33 cellular contexts compared by ENCODE assay signal in genomic region chr4:144733566-144733965, GRCh38.
"Had no signal": no experiment of that assay in that cellular context is flagged by ENCODE, and none has a peak within 500 bp of the region (broad histone marks: within the 10 kb centered on the region; RNA-seq: fewer than 3 reads in every experiment).

No MANE protein-coding gene starts in this region.

- H3K36me3 Mint-ChIP-seq: activated CD4-positive, alpha-beta memory T cell treated with anti-CD3 and anti-CD28 coated beads for 36 hours; activated naive CD4-positive, alpha-beta T cell treated with anti-CD3 and anti-CD28 coated beads, Interleukin-2, amount 50 U/mL, for 72 hours; activated naive CD8-positive, alpha-beta T cell treated with anti-CD3 and anti-CD28 coated beads for 36 hours had no signal

- DNase-seq: activated B cell treated with CpG ODN at 0.5 μM for 24 hours; activated CD4-positive, alpha-beta memory T cell treated with anti-CD3 and anti-CD28 coated beads for 36 hours; activated CD4-positive, alpha-beta T cell treated with anti-CD3 and anti-CD28 coated beads for 4 hours; activated CD4-positive, alpha-beta T cell treated with anti-CD3 and anti-CD28 coated beads, Interleukin-2, amount 10 ng/mL, durations not matched to agents 24 days and 14 days; activated CD4-positive, alpha-beta T cell treated with anti-CD3 and anti-CD28 coated beads, Interleukin-2, amount 50 U/mL, for 1 hour; activated CD4-positive, alpha-beta T cell treated with anti-CD3 and anti-CD28 coated beads, Interleukin-2, amount 50 U/mL, for 4 hours; activated CD4-positive, CD25-positive, alpha-beta regulatory T cell treated with anti-CD3 and anti-CD28 coated beads, Interleukin-2, amount 50 U/mL, for 72 hours; activated CD8-positive, alpha-beta memory T cell treated with anti-CD3 and anti-CD28 coated beads, Interleukin-2, amount 50 U/mL, for 4 hours; activated CD8-positive, alpha-beta T cell treated with anti-CD3 and anti-CD28 coated beads for 36 hours; activated effector memory CD4-positive, alpha-beta T cell treated with anti-CD3 and anti-CD28 coated beads, Interleukin-2, amount 50 U/mL, for 16 hours; activated gamma-delta T cell treated with Interleukin-2 at 50 U/mL for 16 hours; activated naive CD4-positive, alpha-beta T cell; activated naive CD4-positive, alpha-beta T cell treated with anti-CD3 and anti-CD28 coated beads for 36 hours; activated naive CD4-positive, alpha-beta T cell treated with anti-CD3 and anti-CD28 coated beads, Interleukin-2, amount 50 U/mL, for 16 hours; activated naive CD8-positive, alpha-beta T cell treated with anti-CD3 and anti-CD28 coated beads for 36 hours; activated T-cell treated with anti-CD3 and anti-CD28 coated beads for 4 hours; activated T-cell treated with anti-CD3 and anti-CD28 coated beads, Interleukin-2, amount 50 U/mL, for 1 hour; activated T-cell treated with anti-CD3 and anti-CD28 coated beads, Interleukin-2, amount 50 U/mL, for 4 hours; activated T-cell treated with anti-CD3 and anti-CD28 coated beads, Interleukin-2, amount 50 U/mL, for 72 hours; adrenal gland; amniotic stem cell; aorta; body of pancreas; brain microvascular endothelial cell; central memory CD4-positive, alpha-beta T cell; T-helper 2 cell; T-helper 9 cell had no signal

- H3K9me3 Mint-ChIP-seq: activated B cell treated with CpG ODN at 0.5 μM for 24 hours; activated CD4-positive, alpha-beta memory T cell treated with anti-CD3 and anti-CD28 coated beads for 36 hours; activated CD4-positive, alpha-beta T cell treated with anti-CD3 and anti-CD28 coated beads, Interleukin-2, amount 10 ng/mL, durations not matched to agents 24 days and 14 days; activated CD8-positive, alpha-beta T cell treated with anti-CD3 and anti-CD28 coated beads for 36 hours; activated naive CD4-positive, alpha-beta T cell treated with anti-CD3 and anti-CD28 coated beads for 36 hours; activated naive CD4-positive, alpha-beta T cell treated with anti-CD3 and anti-CD28 coated beads, Interleukin-2, amount 50 U/mL, for 72 hours; activated naive CD8-positive, alpha-beta T cell treated with anti-CD3 and anti-CD28 coated beads for 36 hours; activated T-cell treated with anti-CD3 and anti-CD28 coated beads, Interleukin-2, amount 50 U/mL, for 4 hours; activated T-cell treated with anti-CD3 and anti-CD28 coated beads, Interleukin-2, amount 50 U/mL, for 72 hours; activated T-helper 1 cell treated with anti-CD3 and anti-CD28 coated beads, Interleukin-12 subunit alpha, Interleukin-12 subunit beta, Interleukin-2, Interleukin-4 antibody, amounts not matched to agents 30 ng/mL and 10 ng/mL and 1 ng/mL, durations not matched to agents 14 hours and 24 hours and 36 hours; activated T-helper 17 cell treated with anti-CD3 and anti-CD28 coated beads, Interleukin-2, amount 50 U/mL, for 72 hours; T-helper 2 cell treated with Interferon-gamma antibody and Interleukin-4, amounts not matched to agents 5 μg/mL and 100 μg/mL, for 36 hours had no signal

- H3K4me3 ChIP-seq: adrenal gland, body of pancreas, breast epithelium had no signal

- ATAC-seq: activated CD8-positive, alpha-beta T cell treated with anti-CD3 and anti-CD28 coated beads for 36 hours; activated naive CD4-positive, alpha-beta T cell treated with anti-CD3 and anti-CD28 coated beads, Interleukin-2, amount 50 U/mL, for 72 hours; activated T-cell treated with anti-CD3 and anti-CD28 coated beads, Interleukin-2, amount 50 U/mL, for 4 hours; activated T-cell treated with anti-CD3 and anti-CD28 coated beads, Interleukin-2, amount 50 U/mL, for 72 hours; activated T-helper 17 cell treated with anti-CD3 and anti-CD28 coated beads, Interleukin-2, amount 50 U/mL, for 72 hours; body of pancreas had no signal

- H3K4me1 Mint-ChIP-seq: activated B cell treated with CpG ODN at 0.5 μM for 24 hours; activated CD4-positive, alpha-beta T cell treated with anti-CD3 and anti-CD28 coated beads, Interleukin-2, amount 10 ng/mL, durations not matched to agents 24 days and 14 days; activated naive CD8-positive, alpha-beta T cell treated with anti-CD3 and anti-CD28 coated beads for 36 hours; activated T-helper 17 cell treated with anti-CD3 and anti-CD28 coated beads, Interleukin-2, amount 50 U/mL, for 72 hours had no signal

- H3K27me3 Mint-ChIP-seq: activated B cell treated with CpG ODN at 0.5 μM for 24 hours; activated CD4-positive, alpha-beta memory T cell treated with anti-CD3 and anti-CD28 coated beads for 36 hours; activated CD4-positive, alpha-beta T cell treated with anti-CD3 and anti-CD28 coated beads, Interleukin-2, amount 10 ng/mL, durations not matched to agents 24 days and 14 days; activated naive CD8-positive, alpha-beta T cell treated with anti-CD3 and anti-CD28 coated beads for 36 hours; activated T-helper 17 cell treated with anti-CD3 and anti-CD28 coated beads, Interleukin-2, amount 50 U/mL, for 72 hours had no signal

- H3K36me3 ChIP-seq: adrenal gland, breast epithelium had no signal

- H3K4me1 ChIP-seq: adrenal gland, breast epithelium had no signal

- H3K27me3 ChIP-seq: adrenal gland, body of pancreas, brain microvascular endothelial cell, breast epithelium had no signal

- H3K9me3 ChIP-seq: adrenal gland, body of pancreas, breast epithelium had no signal

- H3K27ac ChIP-seq: adrenal gland, body of pancreas, brain microvascular endothelial cell, breast epithelium, VCaP had no signal

- H3K27ac Mint-ChIP-seq: activated B cell treated with CpG ODN at 0.5 μM for 24 hours; activated CD4-positive, alpha-beta memory T cell treated with anti-CD3 and anti-CD28 coated beads for 36 hours; activated CD4-positive, alpha-beta T cell treated with anti-CD3 and anti-CD28 coated beads, Interleukin-2, amount 10 ng/mL, durations not matched to agents 24 days and 14 days; activated CD8-positive, alpha-beta T cell treated with anti-CD3 and anti-CD28 coated beads for 36 hours; activated naive CD4-positive, alpha-beta T cell treated with anti-CD3 and anti-CD28 coated beads for 36 hours; activated naive CD4-positive, alpha-beta T cell treated with anti-CD3 and anti-CD28 coated beads, Interleukin-2, amount 50 U/mL, for 72 hours; activated naive CD8-positive, alpha-beta T cell treated with anti-CD3 and anti-CD28 coated beads for 36 hours; activated T-cell treated with anti-CD3 and anti-CD28 coated beads, Interleukin-2, amount 50 U/mL, for 72 hours; activated T-helper 1 cell treated with anti-CD3 and anti-CD28 coated beads, Interleukin-12 subunit alpha, Interleukin-12 subunit beta, Interleukin-2, Interleukin-4 antibody, amounts not matched to agents 30 ng/mL and 10 ng/mL and 1 ng/mL, durations not matched to agents 14 hours and 24 hours and 36 hours; activated T-helper 17 cell treated with anti-CD3 and anti-CD28 coated beads, Interleukin-2, amount 50 U/mL, for 72 hours; T-helper 2 cell treated with Interferon-gamma antibody and Interleukin-4, amounts not matched to agents 5 μg/mL and 100 μg/mL, for 36 hours had no signal

- H3K4me3 Mint-ChIP-seq: activated B cell treated with CpG ODN at 0.5 μM for 24 hours; activated CD4-positive, alpha-beta memory T cell treated with anti-CD3 and anti-CD28 coated beads for 36 hours; activated CD4-positive, alpha-beta T cell treated with anti-CD3 and anti-CD28 coated beads, Interleukin-2, amount 10 ng/mL, durations not matched to agents 24 days and 14 days; activated CD8-positive, alpha-beta T cell treated with anti-CD3 and anti-CD28 coated beads for 36 hours; activated naive CD4-positive, alpha-beta T cell treated with anti-CD3 and anti-CD28 coated beads for 36 hours; activated naive CD8-positive, alpha-beta T cell treated with anti-CD3 and anti-CD28 coated beads for 36 hours; activated T-cell treated with anti-CD3 and anti-CD28 coated beads, Interleukin-2, amount 50 U/mL, for 4 hours; activated T-cell treated with anti-CD3 and anti-CD28 coated beads, Interleukin-2, amount 50 U/mL, for 72 hours; activated T-helper 1 cell treated with anti-CD3 and anti-CD28 coated beads, Interleukin-12 subunit alpha, Interleukin-12 subunit beta, Interleukin-2, Interleukin-4 antibody, amounts not matched to agents 30 ng/mL and 10 ng/mL and 1 ng/mL, durations not matched to agents 14 hours and 24 hours and 36 hours; activated T-helper 17 cell treated with anti-CD3 and anti-CD28 coated beads, Interleukin-2, amount 50 U/mL, for 72 hours; T-helper 2 cell treated with Interferon-gamma antibody and Interleukin-4, amounts not matched to agents 5 μg/mL and 100 μg/mL, for 36 hours had no signal
